Comparison of ENCODE assay signal across 9 cellular contexts in genomic region chr17:19812407-19812806, GRCh38. TPM values are rescaled to one million over a fixed set of nuclear protein-coding genes. Genes with fewer than 3 reads are reported as not detected.
A peak's percentile ranks its signal among the peaks of the same experiment; 100 is the strongest.
DNase-seq lines count a peak whose midpoint lies in the region; ATAC-seq, FAIRE-seq and TF ChIP-seq lines count a peak whose summit lies in the region.
"Had no signal": no experiment of that assay in that cellular context is flagged by ENCODE, and none has a peak within 500 bp of the region (broad histone marks: within the 10 kb centered on the region; RNA-seq: fewer than 3 reads in every experiment).

No MANE protein-coding gene starts in this region.

- H2AFZ ChIP-seq in PC-9, result no peak overlapping the region

- H3K4me3 ChIP-seq in A549 (no peak overlapping the region), PC-9 (no peak overlapping the region), small intestine (ENCODE audit: low read depth in 1 of 2, low read length in 2 of 2) (no peak overlapping the region)

- TF ChIP-seq EP300 in A549 (IDR thresholded peaks at IDR 0.05), result no peak

- no peak for TF ChIP-seq POLR2A in A549 (IDR thresholded peaks at IDR 0.05; ENCODE audit: low read length)

- H3K79me2 ChIP-seq in PC-9 (ENCODE audit: low read depth), result no peaks in the 10 kb centered on the region

- H3K4me2 ChIP-seq in A549 (no peak overlapping the region), PC-9 (no peak overlapping the region)

- no peaks in the 10 kb centered on the region for H4K20me1 ChIP-seq in PC-9 (ENCODE audit: insufficient read depth)

- H3K27me3 ChIP-seq in PC-9 (ENCODE audit: insufficient read depth, low read depth) (no peaks in the 10 kb centered on the region), small intestine (ENCODE audit: control insufficient read depth in 2 of 2, insufficient read depth in 2 of 2, low read length in 2 of 2) (no peaks in the 10 kb centered on the region)

- DNase-seq in A549 (ENCODE audit: low read depth in 1 of 2, low spot score in 1 of 2) (peak in 1 of 2 experiments; percentile 50), GM10248 (ENCODE audit: extremely low spot score) (no peak), PC-9 (peak in 1 of 2 experiments; percentile 18), fibroblast of peridontal ligament (ENCODE audit: extremely low read depth) (peak; percentile 3), small intestine (no peak), NCI-H526 treated with DMSO at 0.1 percent for 48 hours (lab: John Stamatoyannopoulos, UW) (no peak), iPS-NIHi7 (ENCODE audit: extremely low spot score) (no peak)
- DNase-seq: NCI-H1930 had no signal

- TF ChIP-seq CTCF in A549 (IDR thresholded peaks at IDR 0.05) (peak; percentile 46), GM10248 (IDR thresholded peaks at IDR 0.05; ENCODE audit: control extremely low read depth, extremely low read depth, low read depth, missing control alignments) (peak; percentile 10), PC-9 (conservative IDR thresholded peaks at IDR 0.05) (peak; percentile 64; the same call in 1 of the 2 replicates)

- WGBS in A549 (ENCODE audit: missing lambda C conversion rate), result 66% methylated on average over 3 of the region's 3 CpGs
- WGBS in small intestine, 3 donors, result 75 to 90% (median 88%) methylated on average over 3 of the region's 3 CpGs

- CTCF ChIA-PET in A549 (lab: Yijun Ruan, JAX), result interaction anchor here (1.0 to 2.2 kb wide), 6 partner anchors 10 to 450 kb away, joined by 3 to 6 read pairs (median 3); partner anchors contain the start of genes ALDH3A2 and B9D1
- CTCF ChIA-PET in GM10248 (lab: Yijun Ruan, JAX), result interaction anchor here (0.7 kb wide), 1 partner anchor 12 kb away, joined by 3 read pairs; no protein-coding TSS in a partner anchor
- CTCF ChIA-PET in PC-9 (lab: Charles Lee), result no interaction called here

- H3K36me3 ChIP-seq in PC-9 (ENCODE audit: low read depth), result no peaks in the 10 kb centered on the region
- H3K36me3 ChIP-seq in small intestine (ENCODE audit: control insufficient read depth in 2 of 2, insufficient read depth in 2 of 2, low read length in 2 of 2), result no peaks in the 10 kb centered on the region

- TF ChIP-seq RAD21 in A549 (conservative IDR thresholded peaks at IDR 0.05 in 1 of 2, IDR thresholded peaks at IDR 0.05 in 1 of 2), result peak; percentile 48 to 59; a peak in 4 of 5 replicates

- POLR2A ChIA-PET in A549 (lab: Yijun Ruan, JAX) (interaction anchor here (0.5 kb wide), 1 partner anchor 48 kb away, joined by 4 read pairs; no protein-coding TSS in a partner anchor), GM10248 (lab: Yijun Ruan, JAX) (no interaction called here), PC-9 (lab: Charles Lee; ENCODE audit: unreplicated experiment) (no interaction called here)

- no TSS peak for BruUV-seq in PC-9 (replicated peaks; lab: Mats Ljungman, UMichigan)

- H3K4me1 ChIP-seq in A549 (no peaks in the 10 kb centered on the region), PC-9 (replicated peaks; ENCODE audit: insufficient read depth) (no peaks in the 10 kb centered on the region), small intestine (ENCODE audit: control insufficient read depth in 2 of 2, insufficient read depth in 1 of 2, low read depth in 1 of 2, low read length in 1 of 2) (no peaks in the 10 kb centered on the region)

- ATAC-seq in A549 (peak; percentile 80 to 83; a peak in 5 of 6 replicates), GM18870 (IDR thresholded peaks at IDR 0.05; ENCODE audit: unreplicated experiment) (no peak)

- no peaks in the 10 kb centered on the region for H3F3A ChIP-seq in PC-9 (ENCODE audit: insufficient read depth, low read depth)

- H3K9me3 ChIP-seq in A549 (no peaks in the 10 kb centered on the region), PC-9 (ENCODE audit: insufficient read depth, low read depth) (no peaks in the 10 kb centered on the region), small intestine (ENCODE audit: control insufficient read depth, low read depth) (no peaks in the 10 kb centered on the region)

- FAIRE-seq in A549 (lab: Jason Lieb, UNC), result peak; percentile 84
- no peak for FAIRE-seq in small intestine (lab: Jason Lieb, UNC)

- intact Hi-C loops in PC-9 (cut with micrococcal nuclease; ENCODE audit: unreplicated experiment), result no loop called here

- H3K9me2 ChIP-seq in PC-9 (ENCODE audit: insufficient read depth), result no peaks in the 10 kb centered on the region; the same call in 1 of the 2 replicates

- no peak overlapping the region for H3K27ac ChIP-seq in A549
- H3K27ac ChIP-seq in PC-9, result no peak overlapping the region
- no peak overlapping the region for H3K27ac ChIP-seq in small intestine (ENCODE audit: low read depth in 1 of 2, low read length in 1 of 2)

TF ChIP-seq in A549, 52 proteins besides CTCF, POLR2A, EP300 and RAD21:
- TF ChIP-seq PHF8 (IDR thresholded peaks at IDR 0.05; ENCODE audit: borderline replicate concordance, low read depth) (no peak), HOXB5 (CRISPR knock-in tag; IDR thresholded peaks at IDR 0.05) (no peak), FOSB (CRISPR knock-in tag; IDR thresholded peaks at IDR 0.05) (no peak), RNF2 (IDR thresholded peaks at IDR 0.05; ENCODE audit: borderline replicate concordance, low read depth) (no peak), KDM1A (IDR thresholded peaks at IDR 0.05; ENCODE audit: low read depth) (no peak), MYC (IDR thresholded peaks at IDR 0.05; ENCODE audit: borderline replicate concordance, low read length) (no peak), HOXB13 (CRISPR knock-in tag; IDR thresholded peaks at IDR 0.05; ENCODE audit: low read depth) (no peak), HES2 (IDR thresholded peaks at IDR 0.05) (no peak), CHD2 (IDR thresholded peaks at IDR 0.05; ENCODE audit: low read length, partially characterized antibody) (no peak), ZFP36 (IDR thresholded peaks at IDR 0.05; ENCODE audit: borderline replicate concordance, partially characterized antibody) (no peak), MAFK (IDR thresholded peaks at IDR 0.05; ENCODE audit: partially characterized antibody) (no peak)

RNA-seq across cellular contexts. Expression of gene ULK2, which starts 55.3 kb away (rescaled TPM):
- 40.9 and 83.3 TPM in 2 replicates for polyA plus RNA-seq in A549 (2011; rRNA removed)
- polyA plus RNA-seq in A549 (2012; cell fraction: cytosol; rRNA removed), result 14.8 and 24.5 TPM in 2 replicates
- 28.3 TPM in 2 replicates for polyA plus RNA-seq in A549 (2012; cell fraction: nucleus; rRNA removed)
- polyA plus RNA-seq in A549 (2017; fragmentation: RNase III; extraction: RNeasy Plus Mini Kit Qiagen cat#74134 plus additional on column Dnase treatment), result 11.1 to 14.4 TPM (median 12.9 TPM) in 3 replicates
- 69.8 and 84.5 TPM in 2 replicates for polyA minus RNA-seq in A549 (2011; rRNA and poly(A)+ RNA removed)
- 8.7 and 9.7 TPM in 2 replicates for total RNA-seq in PC-9 (2021)
- 1 to 10 TPM; 1.8 to 4.0 (median 3.0) TPM for polyA plus RNA-seq in small intestine

Comparison
In these comparisons a context has a peak if more than half of its experiments do, and no peak if none do; other contexts are left out.
1. CTCF ChIP-seq: peak in every context shown above with its lines; median percentile 64 in PC-9; 46 in A549; 10 in GM10248.